In the genomic region with DNA sequence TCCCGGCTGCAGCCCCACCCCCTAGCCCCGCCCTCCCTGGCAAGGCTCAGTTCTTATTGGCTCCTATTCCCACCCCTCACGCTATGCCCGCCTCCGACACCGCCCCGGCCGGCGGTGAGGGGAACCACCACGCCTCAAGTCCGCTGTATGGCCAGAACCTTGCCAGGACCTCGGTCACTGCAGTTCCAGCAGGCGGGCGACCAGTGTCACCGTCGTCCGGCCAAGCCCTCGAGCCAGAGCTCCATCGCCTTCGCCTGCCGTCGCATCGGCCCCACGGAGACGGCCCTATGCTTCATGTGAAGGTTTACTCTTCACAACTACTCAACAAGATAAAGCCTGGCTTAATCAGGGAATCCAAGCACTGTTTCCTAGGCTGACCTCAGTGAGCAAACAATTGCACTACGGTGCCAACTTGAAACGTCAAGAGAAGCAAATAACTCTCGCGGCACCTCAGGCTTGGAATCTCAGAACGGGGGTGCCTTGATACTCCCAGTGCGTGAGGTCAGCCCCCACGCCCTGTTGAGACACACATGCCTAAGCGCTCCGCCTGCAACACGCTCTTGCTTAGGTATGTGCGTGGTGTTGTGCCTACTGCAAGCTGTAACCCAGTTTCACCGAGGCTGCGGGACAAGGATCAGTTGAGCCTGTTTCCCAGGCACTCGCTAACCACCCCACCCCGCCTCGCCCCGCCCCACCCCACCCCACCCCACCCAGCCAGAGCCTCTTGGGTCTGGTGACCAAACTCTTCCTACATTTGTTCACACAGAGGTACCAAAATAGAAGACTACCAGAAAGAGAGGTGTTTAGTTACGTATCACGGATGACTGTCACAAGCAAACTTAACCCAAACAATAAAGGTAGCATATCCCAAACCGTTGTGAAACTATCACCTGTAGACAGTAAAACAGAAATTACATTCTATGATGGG, we compare ENCODE assay signal across 8 cellular contexts. TPM values are rescaled to one million over a fixed set of nuclear protein-coding genes. Genes with fewer than 3 reads are reported as not detected.
A peak's percentile ranks its signal among the peaks of the same experiment; 100 is the strongest.
DNase-seq lines count a peak whose midpoint lies in the region; ATAC-seq and TF ChIP-seq lines count a peak whose summit lies in the region.

No MANE protein-coding gene starts in this region.

- no peaks in the 10 kb centered on the region for H3K36me3 ChIP-seq in iPS-18a (ENCODE audit: control insufficient read depth, low read depth, low read length)

- H3K9me3 Mint-ChIP-seq in MCF 10A (ENCODE audit: unreplicated experiment), result no peaks in the 10 kb centered on the region

- CTCF ChIA-PET in MCF 10A (lab: Yijun Ruan, JAX), result interaction anchor here (0.5 to 3.1 kb wide), 21 partner anchors 9 to 832 kb away, joined by 3 to 29 read pairs (median 4); partner anchors contain the start of genes AMPD1, BCAS2 and NRAS

- H3K4me3 ChIP-seq in iPS-18a (ENCODE audit: low read length), result peak overlapping the region; percentile 75
- H3K4me3 ChIP-seq in skeletal muscle cell (ENCODE audit: low read depth, low read length), result peak overlapping the region; percentile 60

- intact Hi-C loops in MCF 10A (cut with micrococcal nuclease), result loop anchor here (1.0 to 5.0 kb wide), 5 partner anchors 60 to 324 kb away; partner anchors contain the start of genes BCAS2 and TRIM33

- H3K9ac ChIP-seq in iPS-18a (ENCODE audit: low read length), result peak overlapping the region; percentile 39

- peaks cover 24% of the 10 kb centered on the region for H3K4me1 Mint-ChIP-seq in MCF 10A (ENCODE audit: insufficient read depth, unreplicated experiment)

- ATAC-seq in GM18502 (IDR thresholded peaks at IDR 0.05; ENCODE audit: poor library complexity, unreplicated experiment) (peak; percentile 99), HG02840 (IDR thresholded peaks at IDR 0.05; ENCODE audit: low FRiP score, unreplicated experiment) (peak; percentile 99)

- DNase-seq in NCI-H1694 (lab: John Stamatoyannopoulos, UW) (peak; percentile 62), UCSD-AML1 (lab: John Stamatoyannopoulos, UW; ENCODE audit: unreplicated experiment) (peak; percentile 80), MCF 10A (ENCODE audit: unreplicated experiment) (peak; percentile 95), skeletal muscle cell (ENCODE audit: low read depth) (peak; percentile 52), AML-193 (lab: John Stamatoyannopoulos, UW) (no peak)

- H3K4me3 Mint-ChIP-seq in MCF 10A (ENCODE audit: unreplicated experiment), result peak overlapping the region; percentile 84

- BruUV-seq in MCF 10A (replicated peaks; lab: Mats Ljungman, UMichigan), result no TSS peak

- peak overlapping the region; percentile 96 for H3K27ac Mint-ChIP-seq in MCF 10A (ENCODE audit: low read depth, unreplicated experiment)

- POLR2A ChIA-PET in MCF 10A (lab: Yijun Ruan, JAX), result interaction anchor here (0.6 to 6.6 kb wide), 30 partner anchors 11 to 858 kb away, joined by 3 to 230 read pairs (median 6); partner anchors contain the start of genes AMPD1, AP4B1, BCAS2 and CSDE1

- H3K4me1 ChIP-seq in iPS-18a (ENCODE audit: control insufficient read depth, low read depth, low read length), result peaks cover 4% of the 10 kb centered on the region

- H3K36me3 Mint-ChIP-seq in MCF 10A (ENCODE audit: insufficient read depth, unreplicated experiment), result no peaks in the 10 kb centered on the region

- TF ChIP-seq CTCF in MCF 10A (IDR thresholded peaks at IDR 0.05; ENCODE audit: unreplicated experiment), result no peak

- H3K9me3 ChIP-seq in iPS-18a (ENCODE audit: control insufficient read depth, low read depth, low read length), result no peaks in the 10 kb centered on the region

- H3K27me3 ChIP-seq in iPS-18a (ENCODE audit: control insufficient read depth, insufficient read depth, low read length), result peaks cover 26% of the 10 kb centered on the region

- peaks cover 3% of the 10 kb centered on the region for H3K27me3 Mint-ChIP-seq in MCF 10A (ENCODE audit: insufficient read depth, unreplicated experiment)

- H3K27ac ChIP-seq in iPS-18a (ENCODE audit: low read length), result no peak overlapping the region

RNA-seq across cellular contexts. Expression of gene DENND2C, which starts 0.5 kb away (rescaled TPM):
- 5.8 and 6.0 TPM in 2 replicates for total RNA-seq in MCF 10A (2022)

RNA-seq across cellular contexts. Expression of gene AMPD1, which starts 25.0 kb away (rescaled TPM):
- total RNA-seq in MCF 10A (2022), result not detected in 2 replicates

RNA-seq across cellular contexts. Expression of gene NRAS, which starts 46.2 kb away (rescaled TPM):
- 38.9 and 41.4 TPM in 2 replicates for total RNA-seq in MCF 10A (2022)

Comparison
In these comparisons a context has a peak if more than half of its experiments do, and no peak if none do; other contexts are left out.
1. DNase-seq: peak in NCI-H1694 (single experiment), UCSD-AML1 (single experiment), MCF 10A (single experiment) and skeletal muscle cell (single experiment); none in AML-193 (0 of 2).